Comparison of ENCODE assay signal across 8 cellular contexts in the genomic region with DNA sequence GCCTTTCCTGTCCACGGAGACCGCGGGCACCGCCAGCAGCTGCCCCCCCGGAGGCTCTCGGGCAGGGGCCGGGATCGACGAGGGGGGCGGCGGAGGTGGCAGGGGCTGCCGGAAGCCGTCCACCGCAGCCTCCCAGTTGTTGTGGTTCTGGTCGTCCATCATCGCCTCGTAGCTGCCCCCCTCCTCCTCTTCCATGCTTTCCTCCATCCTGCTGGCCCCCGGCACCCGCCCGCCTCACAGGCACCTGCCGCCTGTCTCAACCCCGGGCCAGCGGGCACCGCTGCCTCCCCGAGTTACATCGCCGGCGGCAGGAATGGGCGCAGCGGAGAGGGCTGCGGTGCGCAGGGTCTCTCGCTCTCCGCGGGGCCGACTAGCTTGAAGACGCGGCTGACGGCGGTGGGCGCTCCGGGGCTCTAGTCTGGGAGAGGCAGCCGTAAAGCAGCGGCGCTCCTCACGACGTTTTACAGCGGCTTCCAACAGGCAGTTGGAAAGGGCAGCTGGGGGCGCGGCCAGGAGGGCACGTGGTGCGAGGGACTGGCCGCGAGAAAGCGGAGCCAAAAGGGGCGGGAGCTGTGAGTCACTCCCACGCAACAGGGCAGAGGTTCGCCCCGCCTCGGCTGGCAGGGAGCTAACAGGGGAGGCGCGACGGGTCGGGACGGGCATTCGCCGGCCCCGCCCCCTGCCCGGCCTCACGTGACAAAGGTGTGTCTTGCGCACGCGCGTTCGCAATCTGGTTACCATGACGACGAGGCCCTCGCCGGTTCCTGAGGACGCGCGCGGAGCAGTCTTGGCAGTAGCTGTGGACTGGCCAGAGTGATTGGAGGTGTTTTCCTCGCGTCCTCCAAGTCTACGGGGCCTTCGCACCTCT. TPM values are rescaled to one million over a fixed set of nuclear protein-coding genes. Genes with fewer than 3 reads are reported as not detected.
DNase-seq lines count a peak whose midpoint lies in the region; FAIRE-seq and TF ChIP-seq lines count a peak whose summit lies in the region.

A gene (minus strand): TSS at position 415 of the 868 bp plus-strand sequence. CDS start 208 bp downstream, at position 207.

- H3K4me2 ChIP-seq in neuronal stem cell (ENCODE audit: insufficient read depth, low read length, poor library complexity, severe bottlenecking), result peak within 1 kb of the TSS; percentile 94

- peak within 1 kb of the TSS; percentile 97 for H2AFZ ChIP-seq in neuronal stem cell (ENCODE audit: low read length)

- peak; percentile 96 for DNase-seq in GF-D8 (lab: John Stamatoyannopoulos, UW)
- DNase-seq in HEK293T (ENCODE audit: extremely low spot score), result peak; percentile 100
- peak; percentile 99 for DNase-seq in MV-4-11 (lab: John Stamatoyannopoulos, UW)
- peak; percentile 98 for DNase-seq in SK-MEL-5 (ENCODE audit: low read depth, low spot score)
- DNase-seq in activated naive CD4-positive, alpha-beta T cell treated with Interleukin-2 at 50 U/mL for 16 hours, result peak; percentile 100
- DNase-seq in frontal cortex (ENCODE audit: low spot score in 2 of 2), result peak; percentile 100
- peak; percentile 100 for DNase-seq in neuronal stem cell (ENCODE audit: low spot score)

- H2BK12ac ChIP-seq in neuronal stem cell (ENCODE audit: low read length), result no peak within 1 kb of the TSS

- peaks cover 3 to 8% of the 10 kb centered on the region in 2 donors for H3K4me1 ChIP-seq in neuronal stem cell (ENCODE audit: control insufficient read depth in 2 of 2, insufficient read depth in 1 of 2, low read depth in 1 of 2, low read length in 2 of 2)

- peak within 1 kb of the TSS; percentile 98 for H3K9ac ChIP-seq in neuronal stem cell (ENCODE audit: low read depth, low read length, poor library complexity)

- H3K9me3 ChIP-seq in neuronal stem cell (replicated peaks in 1 of 2; ENCODE audit: control insufficient read depth in 2 of 2, insufficient read depth in 1 of 2, low read depth in 1 of 2, low read length in 2 of 2), result no peaks in the 10 kb centered on the region

- peaks cover 2% of the 10 kb centered on the region for H3K79me1 ChIP-seq in neuronal stem cell (ENCODE audit: low read depth, low read length)

- peak within 1 kb of the TSS; percentile 99 for H3K23ac ChIP-seq in neuronal stem cell (ENCODE audit: low read depth, low read length, poor library complexity)

- peak within 1 kb of the TSS; percentile 97 to 98 for H3K4me3 ChIP-seq in neuronal stem cell (ENCODE audit: low read length in 2 of 2)

- H3K18ac ChIP-seq in neuronal stem cell (ENCODE audit: low read length), result peak within 1 kb of the TSS; percentile 98

- peaks cover 0 to 5% of the 10 kb centered on the region in 2 donors for H3K36me3 ChIP-seq in neuronal stem cell (replicated peaks in 1 of 2; ENCODE audit: control insufficient read depth in 2 of 2, insufficient read depth in 2 of 2, low read length in 2 of 2)

- peak within 1 kb of the TSS; percentile 89 for H2BK120ac ChIP-seq in neuronal stem cell (ENCODE audit: low read depth, low read length)

- H3K14ac ChIP-seq in neuronal stem cell (ENCODE audit: low read length), result peak within 1 kb of the TSS; percentile 98

- WGBS in neuronal stem cell (ENCODE audit: extremely low coverage in 2 of 2, insufficient read length in 2 of 2, insufficient replicate concordance in 1 of 2), 2 donors, result no CpG with 5 or more reads among the region's 87 CpGs

- H3K27ac ChIP-seq in neuronal stem cell (replicated peaks; ENCODE audit: low read length), result peak within 1 kb of the TSS; percentile 94

- peak within 1 kb of the TSS; percentile 85 for H2AK5ac ChIP-seq in neuronal stem cell (ENCODE audit: low read depth, low read length)

- H2BK5ac ChIP-seq in neuronal stem cell (ENCODE audit: low read length), result peak within 1 kb of the TSS; percentile 93

- CTCF ChIA-PET in HEK293T (lab: Yijun Ruan, JAX), result interaction anchor here (1.5 to 1.7 kb wide), 2 partner anchors 15 to 34 kb away, joined by 5 to 7 read pairs; no protein-coding TSS in a partner anchor

- H4K91ac ChIP-seq in neuronal stem cell (ENCODE audit: low read depth, low read length, poor library complexity), result no peak within 1 kb of the TSS

- TF ChIP-seq CTCF in subcutaneous adipose tissue (IDR thresholded peaks at IDR 0.05; ENCODE audit: low read depth), result no peak

- H3K4ac ChIP-seq in neuronal stem cell (ENCODE audit: low read length), result no peak within 1 kb of the TSS

- no peak within 1 kb of the TSS for H4K8ac ChIP-seq in neuronal stem cell (ENCODE audit: low read depth, low read length)

- H2BK15ac ChIP-seq in neuronal stem cell (ENCODE audit: low read length), result peak within 1 kb of the TSS; percentile 47

- peak; percentile 76 for FAIRE-seq in frontal cortex (lab: Jason Lieb, UNC)

- POLR2A ChIA-PET in HEK293T (lab: Yijun Ruan, JAX), result interaction anchor here (0.5 to 3.4 kb wide), 18 partner anchors 12 to 788 kb away, joined by 3 to 42 read pairs (median 4); a partner anchor contains a TSS

- in situ Hi-C loops in SK-MEL-5 (cut with HindIII; ENCODE audit: low pct_unique_long_range_greater_than_20kb, low sequenced_read_pairs), result no loop called here

- peaks cover 0 to 4% (median 0%) of the 10 kb centered on the region in 3 experiments for H3K27me3 ChIP-seq in neuronal stem cell (ENCODE audit: control insufficient read depth in 3 of 3, insufficient read depth in 3 of 3, low read depth in 1 of 3, low read length in 3 of 3)

TF ChIP-seq in HEK293T, 16 proteins besides CTCF, POLR2A, EP300 and RAD21:
- TF ChIP-seq L3MBTL2 (conservative IDR thresholded peaks at IDR 0.05), result peak; percentile 77; the same call in 1 of the 2 replicates
- TF ChIP-seq HDGF (IDR thresholded peaks at IDR 0.05; ENCODE audit: borderline replicate concordance), result peak; percentile 95; the same call in 1 of the 2 replicates
- TF ChIP-seq LEF1 (IDR thresholded peaks at IDR 0.05; ENCODE audit: borderline replicate concordance), result no peak

RNA-seq across cellular contexts. Expression of the gene that starts here (rescaled TPM):
- 31.9 and 32.4 TPM in 2 replicates for total RNA-seq in SK-MEL-5 (2014; rRNA removed; shearing (Covaris generic))
- polyA plus RNA-seq in SK-MEL-5 (2015; cell fraction: cytosol; rRNA removed), result 12.0 and 20.2 TPM in 2 replicates
- polyA plus RNA-seq in SK-MEL-5 (2015; cell fraction: nucleus; rRNA removed), result 16.6 and 18.7 TPM in 2 replicates
- total RNA-seq in frontal cortex, result 31.4 TPM
- 68.0 TPM for polyA plus RNA-seq in neuronal stem cell (2013, experiment 1 of 2)
- 78.2 TPM for polyA plus RNA-seq in neuronal stem cell (2013, experiment 2 of 2)
- total RNA-seq in subcutaneous adipose tissue, result 10 to 100 TPM; 37.9 to 51.5 (median 43.8) TPM

Comparison
In these comparisons a context has a peak if more than half of its experiments do, and no peak if none do; other contexts are left out.
1. Peak in every context shown above with its lines: DNase-seq, H3K4me3 ChIP-seq and H3K27ac ChIP-seq.